ENCODE assay signal across 8 cellular contexts in genomic region chr13:51394724-51395123, GRCh38. TPM values are rescaled to one million over a fixed set of nuclear protein-coding genes. Genes with fewer than 3 reads are reported as not detected.
"Had no signal": no experiment of that assay in that cellular context is flagged by ENCODE, and none has a peak within 500 bp of the region (broad histone marks: within the 10 kb centered on the region; RNA-seq: fewer than 3 reads in every experiment).

No MANE protein-coding gene starts in this region.

- H3K9me3 Mint-ChIP-seq: GM23338, H9 had no signal

- H3K4me3 ChIP-seq: GM23338, K562 had no signal

- H2AFZ ChIP-seq: GM23338 had no signal

- FAIRE-seq: H54, HTR-8/SVneo, K562 had no signal

- H3K4me3 Mint-ChIP-seq: GM23338, H9 had no signal

- H3K27ac Mint-ChIP-seq: GM23338 had no signal

- DNase-seq: H9, HCEC 1CT, IMR-90 had no signal

- H3K4me2 ChIP-seq: GM23338 had no signal

RNA-seq across cellular contexts. Expression of gene SERPINE3, which starts 55.2 kb away (rescaled TPM):
- total RNA-seq: H9, HT-29, IMR-90, K562 had no signal
- polyA plus RNA-seq: IMR-90, K562 had no signal
